12 cellular contexts compared by ENCODE assay signal in the genomic region with DNA sequence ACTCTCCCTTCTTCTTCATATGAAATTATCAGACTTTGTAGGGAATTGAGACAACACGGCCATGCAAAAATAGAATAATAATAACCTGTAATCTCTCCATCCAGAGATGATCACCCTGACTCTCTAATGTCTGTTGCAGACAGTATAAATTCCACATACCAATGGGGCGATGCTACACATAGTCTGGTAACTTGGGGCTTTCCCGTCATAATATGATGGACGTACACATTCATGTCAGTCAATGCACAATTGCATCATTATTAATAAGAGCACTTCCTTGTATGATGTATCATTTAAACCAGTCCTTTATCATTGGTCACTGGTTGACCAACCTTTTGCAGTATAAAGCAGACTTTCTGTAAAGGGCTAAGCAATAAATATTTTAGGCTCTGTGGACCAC.
"Had no signal": no experiment of that assay in that cellular context is flagged by ENCODE, and none has a peak within 500 bp of the region (broad histone marks: within the 10 kb centered on the region; RNA-seq: fewer than 3 reads in every experiment).

No MANE protein-coding gene starts in this region.

- H3K27me3 ChIP-seq: body of pancreas, testis had no signal

- H3K36me3 ChIP-seq: prostate gland had no signal

- DNase-seq: amniotic stem cell; body of pancreas; cerebellar nuclear complex; dermis blood vessel endothelial cell; glutamatergic neuron; left colon; occipital lobe; stimulated activated CD4-positive, alpha-beta T cell treated with anti-CD3 and anti-CD28 coated beads, Interleukin-2, amount 100 ng/mL, for 24 hours; stimulated activated naive CD8-positive, alpha-beta T cell treated with anti-CD3 and anti-CD28 coated beads, Interleukin-15, Interleukin-2, amounts not matched to agents 100 U/mL and 50 U/mL, for 24 hours; testis had no signal

- H3K27ac ChIP-seq: body of pancreas, prostate gland, testis had no signal

- H3K4me1 ChIP-seq: body of pancreas, prostate gland, testis had no signal

- ATAC-seq: body of pancreas; left colon; sciatic nerve; stimulated activated naive CD8-positive, alpha-beta T cell treated with anti-CD3 and anti-CD28 coated beads, Interleukin-15, Interleukin-2, amounts not matched to agents 100 U/mL and 50 U/mL, for 24 hours had no signal

- H3K4me3 ChIP-seq: body of pancreas, prostate gland, testis had no signal

- H3K9me3 ChIP-seq: body of pancreas, prostate gland, testis had no signal
